Comparison of ENCODE assay signal across 19 cellular contexts in the genomic region with DNA sequence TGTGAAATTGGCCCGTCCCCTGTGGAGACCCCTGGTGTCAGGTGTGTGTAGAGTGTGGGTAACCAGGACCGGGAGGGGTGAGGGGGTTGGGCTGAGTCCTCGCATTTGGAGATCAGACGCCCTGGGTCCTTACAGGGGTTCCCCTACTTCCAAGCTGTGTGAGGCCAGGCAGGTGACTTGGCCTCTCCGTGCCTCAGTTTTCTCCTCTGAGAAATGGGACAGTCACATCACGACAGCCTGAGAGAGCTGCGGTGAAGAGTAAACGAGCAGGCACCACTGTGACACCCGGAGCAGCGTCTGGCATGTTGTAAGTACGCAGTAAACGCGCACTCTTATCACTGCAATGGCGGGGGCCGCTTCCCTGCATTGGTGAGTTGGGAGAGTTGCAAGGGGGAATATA.
"Had no signal": no experiment of that assay in that cellular context is flagged by ENCODE, and none has a peak within 500 bp of the region (broad histone marks: within the 10 kb centered on the region; RNA-seq: fewer than 3 reads in every experiment).

No MANE protein-coding gene starts in this region.

- H3K9me3 Mint-ChIP-seq: dendritic cell treated with granulocyte-macrophage colony-stimulating factor and Interleukin-4, amounts not matched to agents 40 ng/mL and 50 ng/mL, for 4 days; effector memory CD8-positive, alpha-beta T cell; memory B cell; mesothelial cell of epicardium; natural killer cell; neural crest cell had no signal

- H3K36me3 ChIP-seq: esophagus squamous epithelium, gastroesophageal sphincter, left ventricle myocardium inferior, lower lobe of right lung, sigmoid colon had no signal

- ATAC-seq: effector memory CD8-positive, alpha-beta T cell; gastroesophageal sphincter; left cardiac atrium; lower lobe of right lung; natural killer cell; psoas muscle had no signal

- H3K9ac ChIP-seq: parathyroid adenoma had no signal

- H2AFZ ChIP-seq: parathyroid adenoma had no signal

- H3K27ac Mint-ChIP-seq: dendritic cell treated with granulocyte-macrophage colony-stimulating factor and Interleukin-4, amounts not matched to agents 40 ng/mL and 50 ng/mL, for 4 days; effector memory CD8-positive, alpha-beta T cell; memory B cell; mesothelial cell of epicardium; natural killer cell had no signal

- H3K36me3 Mint-ChIP-seq: memory B cell, mesothelial cell of epicardium, natural killer cell had no signal

- H3K27ac ChIP-seq: esophagus squamous epithelium, gastroesophageal sphincter, left ventricle myocardium inferior, lower lobe of right lung, parathyroid adenoma, psoas muscle, sigmoid colon, skin epidermis had no signal

- H3K4me1 Mint-ChIP-seq: natural killer cell had no signal

- H3K4me1 ChIP-seq: esophagus squamous epithelium, gastroesophageal sphincter, left ventricle myocardium inferior, lower lobe of right lung, sigmoid colon had no signal

- H3K4me3 Mint-ChIP-seq: dendritic cell treated with granulocyte-macrophage colony-stimulating factor and Interleukin-4, amounts not matched to agents 40 ng/mL and 50 ng/mL, for 4 days; effector memory CD8-positive, alpha-beta T cell; memory B cell; mesothelial cell of epicardium; natural killer cell; neural crest cell had no signal

- H3K9me3 ChIP-seq: esophagus squamous epithelium, gastroesophageal sphincter, left ventricle myocardium inferior, lower lobe of right lung, psoas muscle, sigmoid colon had no signal

- H3K4me3 ChIP-seq: esophagus squamous epithelium, gastroesophageal sphincter, left ventricle myocardium inferior, lower lobe of right lung, psoas muscle, sigmoid colon, skin epidermis had no signal

- DNase-seq: effector memory CD8-positive, alpha-beta T cell; esophagus squamous epithelium; foreskin fibroblast; kidney; left cardiac atrium; left ventricle myocardium inferior; lower lobe of right lung; natural killer cell; psoas muscle; retina; sigmoid colon; stimulated activated naive CD4-positive, alpha-beta T cell treated with Interleukin-2 at 50 U/mL for 16 hours had no signal

- H3K27me3 ChIP-seq: gastroesophageal sphincter, sigmoid colon had no signal
